8 cellular contexts compared by ENCODE assay signal in genomic region chr12:88298761-88299242, GRCh38.
DNase-seq lines count a peak whose midpoint lies in the region; ATAC-seq and TF ChIP-seq lines count a peak whose summit lies in the region.

No MANE protein-coding gene starts in this region.

- no peak for TF ChIP-seq POLR2A in vagina (IDR thresholded peaks at IDR 0.05)

- no peak overlapping the region for H3K4me3 ChIP-seq in AG04449 (ENCODE audit: low read depth, low read length)
- no peak overlapping the region for H3K4me3 ChIP-seq in MG63
- H3K4me3 ChIP-seq in epithelial cell of proximal tubule (ENCODE audit: low read depth, low read length) = no peak overlapping the region
- no peak overlapping the region for H3K4me3 ChIP-seq in vagina

- intact Hi-C loops in vagina (cut with DNase I) = no loop called here

- peak; percentile 38 for ATAC-seq in GM18868 (IDR thresholded peaks at IDR 0.05; ENCODE audit: unreplicated experiment)
- no peak for ATAC-seq in HG03280 (IDR thresholded peaks at IDR 0.05; ENCODE audit: unreplicated experiment)
- no peak for ATAC-seq in GM21367 (IDR thresholded peaks at IDR 0.05; ENCODE audit: unreplicated experiment)

- DNase-seq in AG04449 (ENCODE audit: low read depth, low spot score) (peak; percentile 52), MG63 (peak; percentile 62), epithelial cell of proximal tubule (ENCODE audit: low read depth) (peak; percentile 85), activated gamma-delta T cell (lab: John Stamatoyannopoulos, UW) (no peak), vagina (ENCODE audit: extremely low spot score in 2 of 2) (no peak)

- peaks cover 20% of the 10 kb centered on the region for H3K4me1 ChIP-seq in vagina

- TF ChIP-seq CTCF in AG04449 (IDR thresholded peaks at IDR 0.05; ENCODE audit: insufficient read depth, low read length, missing control alignments) (no peak), epithelial cell of proximal tubule (conservative IDR thresholded peaks at IDR 0.05; ENCODE audit: low read depth, low read length) (no peak), vagina (IDR thresholded peaks at IDR 0.05) (no peak)

- no peaks in the 10 kb centered on the region for H3K27me3 ChIP-seq in MG63
- no peaks in the 10 kb centered on the region for H3K27me3 ChIP-seq in vagina

- no peak overlapping the region for H3K27ac ChIP-seq in vagina

- POLR2A ChIA-PET in AG04449 (lab: Yijun Ruan, JAX) = interaction anchor here (0.9 to 1.4 kb wide), 5 partner anchors 10 to 708 kb away, joined by 3 to 13 read pairs (median 7); no protein-coding TSS in a partner anchor

- CTCF ChIA-PET in AG04449 (lab: Yijun Ruan, JAX) = interaction anchor here (0.9 to 1.1 kb wide), 3 partner anchors 8 to 695 kb away, joined by 3 read pairs; no protein-coding TSS in a partner anchor

- H3K9me3 ChIP-seq in MG63 = peaks cover 5% of the 10 kb centered on the region; the same call in 1 of the 2 replicates
- H3K9me3 ChIP-seq in vagina = no peaks in the 10 kb centered on the region

- H3K36me3 ChIP-seq in MG63 (no peaks in the 10 kb centered on the region), vagina (no peaks in the 10 kb centered on the region)

Comparison
In these comparisons a context has a peak if more than half of its experiments do, and no peak if none do; other contexts are left out.
1. DNase-seq: peak in AG04449 (single experiment), MG63 (single experiment) and epithelial cell of proximal tubule (single experiment); none in activated gamma-delta T cell (single experiment) and vagina (0 of 2).